ENCODE assay signal across 8 cellular contexts in the genomic region with DNA sequence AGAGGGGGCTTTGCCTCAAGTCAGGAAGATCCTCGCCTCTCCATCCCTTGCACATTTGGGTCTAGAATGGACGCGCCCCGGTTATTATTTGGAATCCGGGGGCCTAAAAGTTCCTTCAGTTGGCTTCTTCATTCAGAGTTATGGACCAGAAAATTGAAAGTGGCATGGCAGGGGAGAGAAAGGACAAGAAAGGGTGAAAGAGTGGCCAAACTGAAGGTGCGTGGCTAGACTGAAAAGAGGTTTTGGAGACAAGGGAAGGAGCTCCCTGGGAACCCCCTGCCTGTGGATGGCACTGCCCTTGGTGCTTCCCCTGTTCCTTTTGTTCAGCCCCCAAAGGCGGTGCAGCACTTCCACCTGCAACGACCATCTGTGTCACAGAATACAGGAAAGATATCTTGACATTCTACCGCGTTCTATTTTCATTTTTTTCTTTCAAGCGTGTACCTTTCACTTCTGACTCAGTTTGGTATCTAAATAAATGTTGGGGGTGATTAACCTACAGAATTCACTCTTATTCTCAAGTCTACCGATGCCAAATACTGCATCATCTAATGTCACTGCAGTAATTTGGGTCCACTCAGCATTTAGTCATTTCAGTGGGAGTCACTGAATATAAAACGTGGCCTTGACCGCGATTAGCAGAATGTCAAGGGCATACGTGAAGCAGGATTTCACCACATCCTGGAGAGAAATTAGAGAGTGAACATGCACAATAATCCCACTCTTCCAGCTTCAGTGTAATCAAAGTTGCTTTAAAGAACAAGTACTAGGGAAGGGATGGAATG.
DNase-seq lines count a peak whose midpoint lies in the region; ATAC-seq and TF ChIP-seq lines count a peak whose summit lies in the region.

No MANE protein-coding gene starts in this region.

- POLR2A ChIA-PET in CD8-positive, alpha-beta T cell (lab: Charles Lee): interaction anchor here (0.7 kb wide), 1 partner anchor 53 kb away, joined by 4 read pairs; no protein-coding TSS in a partner anchor

- no peaks in the 10 kb centered on the region for H3K36me3 ChIP-seq in CD8-positive, alpha-beta T cell (ENCODE audit: insufficient read depth, low read length)

- peaks cover 2% of the 10 kb centered on the region for H3K36me3 Mint-ChIP-seq in CD8-positive, alpha-beta T cell

- peak overlapping the region; percentile 64 for H3K4me3 ChIP-seq in CD8-positive, alpha-beta T cell (ENCODE audit: low read depth, low read length)
- peak overlapping the region; percentile 59 for H3K4me3 ChIP-seq in iPS-18c (ENCODE audit: insufficient read depth, low read depth, low read length)

- peak in 4 of 7 experiments; percentile 24 to 57 (median 26) for DNase-seq in CD8-positive, alpha-beta T cell
- DNase-seq in M059J (ENCODE audit: low read depth) (peak; percentile 72), AG20443 (ENCODE audit: low spot score) (no peak), RPMI8226 (no peak)
- peak; percentile 2 for DNase-seq in activated T-helper 9 cell treated with anti-CD3 and anti-CD28 coated beads, Interleukin-2, amount 50 U/mL, for 16 hours (ENCODE audit: low read depth)
- peak; percentile 26 for DNase-seq in stimulated activated CD4-positive, alpha-beta T cell treated with anti-CD3 and anti-CD28 coated beads, Interleukin-4, amount 100 ng/mL, for 1 hour

- peaks cover 15% of the 10 kb centered on the region for H3K27me3 Mint-ChIP-seq in CD8-positive, alpha-beta T cell (ENCODE audit: low read depth)

- peaks cover 29% of the 10 kb centered on the region for H3K4me1 Mint-ChIP-seq in CD8-positive, alpha-beta T cell (ENCODE audit: low read depth)

- peak; percentile 14 for ATAC-seq in CD8-positive, alpha-beta T cell
- ATAC-seq in HG02610 (IDR thresholded peaks at IDR 0.05; ENCODE audit: unreplicated experiment): no peak

- peaks cover 14% of the 10 kb centered on the region for H3K4me1 ChIP-seq in CD8-positive, alpha-beta T cell (ENCODE audit: insufficient read depth, low read length)

- H3K27ac Mint-ChIP-seq in CD8-positive, alpha-beta T cell: peak overlapping the region; percentile 49

- no peak for TF ChIP-seq CTCF in CD8-positive, alpha-beta T cell (IDR thresholded peaks at IDR 0.05)

- H3K4me3 Mint-ChIP-seq in CD8-positive, alpha-beta T cell: peak overlapping the region; percentile 72

- intact Hi-C loops in CD8-positive, alpha-beta T cell (cut with DNase I, micrococcal nuclease): loop anchor here (5.0 to 10.0 kb wide), 3 partner anchors 617 to 1637 kb away; a partner anchor contains a TSS

- H3K27me3 ChIP-seq in CD8-positive, alpha-beta T cell (ENCODE audit: insufficient read depth, low read length): no peaks in the 10 kb centered on the region

- no peaks in the 10 kb centered on the region for H3K9me3 Mint-ChIP-seq in CD8-positive, alpha-beta T cell

- peak overlapping the region; percentile 46 for H3K27ac ChIP-seq in CD8-positive, alpha-beta T cell (ENCODE audit: low read depth, low read length)

- H3K9me3 ChIP-seq in CD8-positive, alpha-beta T cell (ENCODE audit: low read length): no peaks in the 10 kb centered on the region
- H3K9me3 ChIP-seq in iPS-18c (ENCODE audit: control insufficient read depth, insufficient read depth, low read length): no peaks in the 10 kb centered on the region

- CTCF ChIA-PET in CD8-positive, alpha-beta T cell (lab: Charles Lee): no interaction called here

Comparison
In these comparisons a context has a peak if more than half of its experiments do, and no peak if none do; other contexts are left out.
1. DNase-seq: peak in CD8-positive, alpha-beta T cell (4 of 7), M059J (single experiment), activated T-helper 9 cell treated with anti-CD3 and anti-CD28 coated beads, Interleukin-2, amount 50 U/mL, for 16 hours (single experiment) and stimulated activated CD4-positive, alpha-beta T cell treated with anti-CD3 and anti-CD28 coated beads, Interleukin-4, amount 100 ng/mL, for 1 hour (single experiment); none in AG20443 (single experiment) and RPMI8226 (single experiment).